1 cellular context compared by ENCODE assay signal in genomic region chr10:74176380-74177139, GRCh38.
A peak's percentile ranks its signal among the peaks of the same experiment; 100 is the strongest.
TF ChIP-seq lines count a peak whose summit lies in the region.

No MANE protein-coding gene starts in this region.

TF ChIP-seq in K562, 482 proteins besides CTCF, POLR2A, EP300 and RAD21 (continued from another document and continues in another):
- TF ChIP-seq, protein P1, sequence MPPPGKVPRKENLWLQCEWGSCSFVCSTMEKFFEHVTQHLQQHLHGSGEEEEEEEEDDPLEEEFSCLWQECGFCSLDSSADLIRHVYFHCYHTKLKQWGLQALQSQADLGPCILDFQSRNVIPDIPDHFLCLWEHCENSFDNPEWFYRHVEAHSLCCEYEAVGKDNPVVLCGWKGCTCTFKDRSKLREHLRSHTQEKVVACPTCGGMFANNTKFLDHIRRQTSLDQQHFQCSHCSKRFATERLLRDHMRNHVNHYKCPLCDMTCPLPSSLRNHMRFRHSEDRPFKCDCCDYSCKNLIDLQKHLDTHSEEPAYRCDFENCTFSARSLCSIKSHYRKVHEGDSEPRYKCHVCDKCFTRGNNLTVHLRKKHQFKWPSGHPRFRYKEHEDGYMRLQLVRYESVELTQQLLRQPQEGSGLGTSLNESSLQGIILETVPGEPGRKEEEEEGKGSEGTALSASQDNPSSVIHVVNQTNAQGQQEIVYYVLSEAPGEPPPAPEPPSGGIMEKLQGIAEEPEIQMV (tag; conservative IDR thresholded peaks at IDR 0.05; ENCODE audit: low read depth): peak; percentile 61; the same call in 1 of the 2 replicates
- no peak for TF ChIP-seq POLR2AphosphoS5 (IDR thresholded peaks at IDR 0.05; ENCODE audit: control insufficient read depth, insufficient read depth, low read depth, low read length)
- no peak for TF ChIP-seq BRD4 (IDR thresholded peaks at IDR 0.05)
- TF ChIP-seq CREM (IDR thresholded peaks at IDR 0.05; ENCODE audit: low read depth): peak; percentile 86
- TF ChIP-seq HIVEP1 (CRISPR knock-in tag; IDR thresholded peaks at IDR 0.05): 0 out of 2 replicates have a peak, but pooled peaks have one; percentile 54
- TF ChIP-seq SMAD1 (IDR thresholded peaks at IDR 0.05; ENCODE audit: low read depth, low read length, partially characterized antibody): no peak
- TF ChIP-seq, protein P2, sequence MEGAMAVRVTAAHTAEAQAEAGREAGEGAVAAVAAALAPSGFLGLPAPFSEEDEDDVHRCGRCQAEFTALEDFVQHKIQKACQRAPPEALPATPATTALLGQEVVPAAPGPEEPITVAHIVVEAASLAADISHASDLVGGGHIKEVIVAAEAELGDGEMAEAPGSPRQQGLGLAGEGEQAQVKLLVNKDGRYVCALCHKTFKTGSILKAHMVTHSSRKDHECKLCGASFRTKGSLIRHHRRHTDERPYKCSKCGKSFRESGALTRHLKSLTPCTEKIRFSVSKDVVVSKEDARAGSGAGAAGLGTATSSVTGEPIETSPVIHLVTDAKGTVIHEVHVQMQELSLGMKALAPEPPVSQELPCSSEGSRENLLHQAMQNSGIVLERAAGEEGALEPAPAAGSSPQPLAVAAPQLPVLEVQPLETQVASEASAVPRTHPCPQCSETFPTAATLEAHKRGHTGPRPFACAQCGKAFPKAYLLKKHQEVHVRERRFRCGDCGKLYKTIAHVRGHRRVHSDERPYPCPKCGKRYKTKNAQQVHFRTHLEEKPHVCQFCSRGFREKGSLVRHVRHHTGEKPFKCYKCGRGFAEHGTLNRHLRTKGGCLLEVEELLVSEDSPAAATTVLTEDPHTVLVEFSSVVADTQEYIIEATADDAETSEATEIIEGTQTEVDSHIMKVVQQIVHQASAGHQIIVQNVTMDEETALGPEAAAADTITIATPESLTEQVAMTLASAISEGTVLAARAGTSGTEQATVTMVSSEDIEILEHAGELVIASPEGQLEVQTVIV (CRISPR knock-in tag; IDR thresholded peaks at IDR 0.05; ENCODE audit: borderline replicate concordance): no peak
- TF ChIP-seq FOXA3 (CRISPR knock-in tag; conservative IDR thresholded peaks at IDR 0.05 in 1 of 2, IDR thresholded peaks at IDR 0.05 in 1 of 2): peak in 1 of 2 experiments; percentile 86; a peak in 2 of 4 replicates
- no peak for TF ChIP-seq KDM1A (IDR thresholded peaks at IDR 0.05)
- no peak for TF ChIP-seq GTF2B (IDR thresholded peaks at IDR 0.05; ENCODE audit: extremely low read depth, insufficient read length)
- TF ChIP-seq SREBF2 (CRISPR knock-in tag; IDR thresholded peaks at IDR 0.05): no peak
- TF ChIP-seq OTX1 (CRISPR knock-in tag; IDR thresholded peaks at IDR 0.05): peak; percentile 65
- TF ChIP-seq AFF1 (IDR thresholded peaks at IDR 0.05; ENCODE audit: low read depth in 1 of 2, partially characterized antibody in 2 of 2): peak in 1 of 2 experiments; percentile 62
- TF ChIP-seq NEUROD1 (IDR thresholded peaks at IDR 0.05; ENCODE audit: borderline replicate concordance, low read depth, low read length, partially characterized antibody): peak; percentile 33
- TF ChIP-seq CCAR2 (IDR thresholded peaks at IDR 0.05; ENCODE audit: low read depth, low read length): no peak
- TF ChIP-seq KAT8 (IDR thresholded peaks at IDR 0.05; ENCODE audit: low read depth): no peak
- TF ChIP-seq, protein P3, sequence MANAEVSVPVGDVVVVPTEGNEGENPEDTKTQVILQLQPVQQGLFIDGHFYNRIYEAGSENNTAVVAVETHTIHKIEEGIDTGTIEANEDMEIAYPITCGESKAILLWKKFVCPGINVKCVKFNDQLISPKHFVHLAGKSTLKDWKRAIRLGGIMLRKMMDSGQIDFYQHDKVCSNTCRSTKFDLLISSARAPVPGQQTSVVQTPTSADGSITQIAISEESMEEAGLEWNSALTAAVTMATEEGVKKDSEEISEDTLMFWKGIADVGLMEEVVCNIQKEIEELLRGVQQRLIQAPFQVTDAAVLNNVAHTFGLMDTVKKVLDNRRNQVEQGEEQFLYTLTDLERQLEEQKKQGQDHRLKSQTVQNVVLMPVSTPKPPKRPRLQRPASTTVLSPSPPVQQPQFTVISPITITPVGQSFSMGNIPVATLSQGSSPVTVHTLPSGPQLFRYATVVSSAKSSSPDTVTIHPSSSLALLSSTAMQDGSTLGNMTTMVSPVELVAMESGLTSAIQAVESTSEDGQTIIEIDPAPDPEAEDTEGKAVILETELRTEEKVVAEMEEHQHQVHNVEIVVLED (CRISPR knock-in tag; IDR thresholded peaks at IDR 0.05): peak; percentile 42; the same call in 1 of the 2 replicates
- no peak for TF ChIP-seq MTA2 (IDR thresholded peaks at IDR 0.05; ENCODE audit: low read depth)
- TF ChIP-seq MAZ (CRISPR knock-in tag; conservative IDR thresholded peaks at IDR 0.05 in 1 of 2, IDR thresholded peaks at IDR 0.05 in 1 of 2): peak; percentile 79 to 80
- peak; percentile 88 for TF ChIP-seq SAFB (IDR thresholded peaks at IDR 0.05; ENCODE audit: borderline replicate concordance, low read depth, low read length)
- no peak for TF ChIP-seq RFX5 (IDR thresholded peaks at IDR 0.05; ENCODE audit: low read depth, low read length)
- no peak for TF ChIP-seq HSF4 (CRISPR knock-in tag; IDR thresholded peaks at IDR 0.05; ENCODE audit: borderline replicate concordance)
- TF ChIP-seq, protein P4, sequence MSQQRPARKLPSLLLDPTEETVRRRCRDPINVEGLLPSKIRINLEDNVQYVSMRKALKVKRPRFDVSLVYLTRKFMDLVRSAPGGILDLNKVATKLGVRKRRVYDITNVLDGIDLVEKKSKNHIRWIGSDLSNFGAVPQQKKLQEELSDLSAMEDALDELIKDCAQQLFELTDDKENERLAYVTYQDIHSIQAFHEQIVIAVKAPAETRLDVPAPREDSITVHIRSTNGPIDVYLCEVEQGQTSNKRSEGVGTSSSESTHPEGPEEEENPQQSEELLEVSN (IDR thresholded peaks at IDR 0.05; ENCODE audit: borderline replicate concordance in 1 of 2, extremely low read depth in 1 of 2, insufficient read depth in 1 of 2, insufficient read length in 1 of 2, low read depth in 1 of 2, low read length in 1 of 2, poor library complexity in 1 of 2, severe bottlenecking in 1 of 2): peak; percentile 91 to 97
- peak; percentile 77; the same call in 1 of the 2 replicates for TF ChIP-seq SOX6 (IDR thresholded peaks at IDR 0.05)
- no peak for TF ChIP-seq ZNF174 (CRISPR knock-in tag; IDR thresholded peaks at IDR 0.05)
- no peak for TF ChIP-seq ZNF830 (CRISPR knock-in tag; IDR thresholded peaks at IDR 0.05)
- TF ChIP-seq DEAF1 (CRISPR knock-in tag; IDR thresholded peaks at IDR 0.05): no peak
- TF ChIP-seq SLC30A9 (CRISPR knock-in tag; IDR thresholded peaks at IDR 0.05): no peak
- TF ChIP-seq PHF21A (IDR thresholded peaks at IDR 0.05; ENCODE audit: borderline replicate concordance, low read depth): no peak
- TF ChIP-seq, protein P5, sequence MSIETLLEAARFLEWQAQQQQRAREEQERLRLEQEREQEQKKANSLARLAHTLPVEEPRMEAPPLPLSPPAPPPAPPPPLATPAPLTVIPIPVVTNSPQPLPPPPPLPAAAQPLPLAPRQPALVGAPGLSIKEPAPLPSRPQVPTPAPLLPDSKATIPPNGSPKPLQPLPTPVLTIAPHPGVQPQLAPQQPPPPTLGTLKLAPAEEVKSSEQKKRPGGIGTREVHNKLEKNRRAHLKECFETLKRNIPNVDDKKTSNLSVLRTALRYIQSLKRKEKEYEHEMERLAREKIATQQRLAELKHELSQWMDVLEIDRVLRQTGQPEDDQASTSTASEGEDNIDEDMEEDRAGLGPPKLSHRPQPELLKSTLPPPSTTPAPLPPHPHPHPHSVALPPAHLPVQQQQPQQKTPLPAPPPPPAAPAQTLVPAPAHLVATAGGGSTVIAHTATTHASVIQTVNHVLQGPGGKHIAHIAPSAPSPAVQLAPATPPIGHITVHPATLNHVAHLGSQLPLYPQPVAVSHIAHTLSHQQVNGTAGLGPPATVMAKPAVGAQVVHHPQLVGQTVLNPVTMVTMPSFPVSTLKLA (conservative IDR thresholded peaks at IDR 0.05): peak; percentile 93 to 96
- no peak for TF ChIP-seq MCM3 (IDR thresholded peaks at IDR 0.05)
- peak; percentile 66 for TF ChIP-seq PCBP1 (IDR thresholded peaks at IDR 0.05; ENCODE audit: low read depth, low read length, poor library complexity, severe bottlenecking)
- TF ChIP-seq DMBX1 (CRISPR knock-in tag; IDR thresholded peaks at IDR 0.05; ENCODE audit: borderline replicate concordance): peak; percentile 80; the same call in 1 of the 2 replicates
- TF ChIP-seq ZNF3 (CRISPR knock-in tag; IDR thresholded peaks at IDR 0.05): no peak
- TF ChIP-seq SPI1 (IDR thresholded peaks at IDR 0.05; ENCODE audit: borderline replicate concordance, low read depth, low read length): no peak
- no peak for TF ChIP-seq YBX1 (IDR thresholded peaks at IDR 0.05)
- TF ChIP-seq, protein P6, sequence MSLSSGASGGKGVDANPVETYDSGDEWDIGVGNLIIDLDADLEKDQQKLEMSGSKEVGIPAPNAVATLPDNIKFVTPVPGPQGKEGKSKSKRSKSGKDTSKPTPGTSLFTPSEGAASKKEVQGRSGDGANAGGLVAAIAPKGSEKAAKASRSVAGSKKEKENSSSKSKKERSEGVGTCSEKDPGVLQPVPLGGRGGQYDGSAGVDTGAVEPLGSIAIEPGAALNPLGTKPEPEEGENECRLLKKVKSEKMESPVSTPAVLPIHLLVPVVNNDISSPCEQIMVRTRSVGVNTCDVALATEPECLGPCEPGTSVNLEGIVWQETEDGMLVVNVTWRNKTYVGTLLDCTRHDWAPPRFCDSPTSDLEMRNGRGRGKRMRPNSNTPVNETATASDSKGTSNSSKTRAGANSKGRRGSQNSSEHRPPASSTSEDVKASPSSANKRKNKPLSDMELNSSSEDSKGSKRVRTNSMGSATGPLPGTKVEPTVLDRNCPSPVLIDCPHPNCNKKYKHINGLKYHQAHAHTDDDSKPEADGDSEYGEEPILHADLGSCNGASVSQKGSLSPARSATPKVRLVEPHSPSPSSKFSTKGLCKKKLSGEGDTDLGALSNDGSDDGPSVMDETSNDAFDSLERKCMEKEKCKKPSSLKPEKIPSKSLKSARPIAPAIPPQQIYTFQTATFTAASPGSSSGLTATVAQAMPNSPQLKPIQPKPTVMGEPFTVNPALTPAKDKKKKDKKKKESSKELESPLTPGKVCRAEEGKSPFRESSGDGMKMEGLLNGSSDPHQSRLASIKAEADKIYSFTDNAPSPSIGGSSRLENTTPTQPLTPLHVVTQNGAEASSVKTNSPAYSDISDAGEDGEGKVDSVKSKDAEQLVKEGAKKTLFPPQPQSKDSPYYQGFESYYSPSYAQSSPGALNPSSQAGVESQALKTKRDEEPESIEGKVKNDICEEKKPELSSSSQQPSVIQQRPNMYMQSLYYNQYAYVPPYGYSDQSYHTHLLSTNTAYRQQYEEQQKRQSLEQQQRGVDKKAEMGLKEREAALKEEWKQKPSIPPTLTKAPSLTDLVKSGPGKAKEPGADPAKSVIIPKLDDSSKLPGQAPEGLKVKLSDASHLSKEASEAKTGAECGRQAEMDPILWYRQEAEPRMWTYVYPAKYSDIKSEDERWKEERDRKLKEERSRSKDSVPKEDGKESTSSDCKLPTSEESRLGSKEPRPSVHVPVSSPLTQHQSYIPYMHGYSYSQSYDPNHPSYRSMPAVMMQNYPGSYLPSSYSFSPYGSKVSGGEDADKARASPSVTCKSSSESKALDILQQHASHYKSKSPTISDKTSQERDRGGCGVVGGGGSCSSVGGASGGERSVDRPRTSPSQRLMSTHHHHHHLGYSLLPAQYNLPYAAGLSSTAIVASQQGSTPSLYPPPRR (CRISPR knock-in tag; IDR thresholded peaks at IDR 0.05; ENCODE audit: borderline replicate concordance): no peak; the same call in 1 of the 2 replicates
- TF ChIP-seq TAF9B (IDR thresholded peaks at IDR 0.05; ENCODE audit: partially characterized antibody): peak; percentile 84
- no peak for TF ChIP-seq SRSF1 (IDR thresholded peaks at IDR 0.05; ENCODE audit: low read depth, low read length)
- TF ChIP-seq TOE1 (IDR thresholded peaks at IDR 0.05; ENCODE audit: borderline replicate concordance): peak; percentile 96
- TF ChIP-seq TOE1 (CRISPR knock-in tag; IDR thresholded peaks at IDR 0.05; ENCODE audit: borderline replicate concordance, low read depth): no peak
- TF ChIP-seq ZNF436 (CRISPR knock-in tag; IDR thresholded peaks at IDR 0.05): no peak
